Comparison of ENCODE assay signal across 8 cellular contexts in the genomic region with DNA sequence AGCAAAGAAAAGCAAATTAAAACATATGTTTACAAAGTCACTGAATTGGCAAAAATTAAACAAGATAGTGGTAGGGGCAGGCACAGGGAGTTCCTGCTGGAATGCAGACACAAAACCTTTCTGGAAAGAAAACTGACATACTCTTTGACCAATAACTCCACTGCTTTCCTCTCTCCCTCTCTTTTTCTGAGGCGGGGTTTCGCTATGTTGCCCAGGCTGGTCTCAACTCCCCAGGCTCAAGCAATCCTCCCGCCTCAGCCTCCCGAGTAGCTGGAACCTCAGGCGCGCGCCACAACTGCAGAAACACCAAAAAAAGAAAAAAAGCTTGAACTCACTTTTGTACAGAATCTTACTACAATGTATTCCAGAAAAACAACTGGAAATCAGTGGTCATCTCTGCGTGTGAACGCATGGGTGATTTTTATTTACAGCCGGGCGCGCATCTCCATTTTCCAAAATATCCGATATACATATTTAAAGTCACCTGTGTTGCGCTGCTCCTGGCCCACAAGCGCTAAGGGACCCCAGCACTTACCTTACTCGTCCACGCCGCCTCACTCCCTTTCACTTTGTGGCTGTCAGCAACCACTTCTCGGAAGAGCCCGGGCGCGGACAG. TPM values are rescaled to one million over a fixed set of nuclear protein-coding genes. Genes with fewer than 3 reads are reported as not detected.
DNase-seq lines count a peak whose midpoint lies in the region; ATAC-seq and TF ChIP-seq lines count a peak whose summit lies in the region.

No MANE protein-coding gene starts in this region.

- no peaks in the 10 kb centered on the region for H3K27me3 ChIP-seq in duodenal mucosa (ENCODE audit: control insufficient read depth in 1 of 2, insufficient read depth in 2 of 2, low read length in 2 of 2)

- peak overlapping the region; percentile 83 for H3K27ac ChIP-seq in duodenal mucosa (ENCODE audit: low read depth, low read length)

- peak overlapping the region; percentile 98 for H3K27ac Mint-ChIP-seq in type B pancreatic cell

- no peaks in the 10 kb centered on the region for H3K9me3 ChIP-seq in duodenal mucosa (ENCODE audit: control insufficient read depth in 1 of 2, low read length in 2 of 2)

- intact Hi-C loops in Right ventricle myocardium inferior (cut with DNase I) (loop anchor here (1.0 to 10.0 kb wide), 2 partner anchors 20 to 158 kb away; no protein-coding TSS in a partner anchor), cardiac septum (cut with DNase I) (loop anchor here (10.0 kb wide), 1 partner anchor 198 kb away; the partner anchor contains the start of gene IST1)

- peaks cover 16 to 51% of the 10 kb centered on the region in 2 donors for H3K36me3 ChIP-seq in duodenal mucosa (ENCODE audit: control insufficient read depth in 1 of 2, insufficient read depth in 2 of 2, low read length in 2 of 2)

- no peak for TF ChIP-seq CTCF in type B pancreatic cell (conservative IDR thresholded peaks at IDR 0.05)

- H3K4me1 ChIP-seq in duodenal mucosa (ENCODE audit: control insufficient read depth in 1 of 2, insufficient read depth in 2 of 2, low read length in 2 of 2) = peaks cover 23 to 34% of the 10 kb centered on the region in 2 donors

- peak overlapping the region; percentile 97 for H3K4me3 Mint-ChIP-seq in type B pancreatic cell

- peak overlapping the region; percentile 93 to 95 for H3K9ac ChIP-seq in duodenal mucosa (ENCODE audit: low read depth in 1 of 2, low read length in 2 of 2)

- no peak for DNase-seq in Right ventricle myocardium inferior (ENCODE audit: missing footprints)
- no peak for DNase-seq in cardiac septum (ENCODE audit: low spot score)
- DNase-seq in RPMI8226 = peak; percentile 39
- peak; percentile 66 for DNase-seq in lung microvascular endothelial cell (ENCODE audit: low read depth in 2 of 2)
- DNase-seq in type B pancreatic cell (ENCODE audit: extremely low spot score, unreplicated experiment) = no peak
- no peak for DNase-seq in amniotic stem cell (lab: John Stamatoyannopoulos, UW)

- peaks cover 15% of the 10 kb centered on the region for H3K36me3 Mint-ChIP-seq in type B pancreatic cell

- H3K4me3 ChIP-seq in duodenal mucosa (ENCODE audit: low read depth in 1 of 2, low read length in 2 of 2) = peak overlapping the region; percentile 99 to 100

- H3K9me3 Mint-ChIP-seq in type B pancreatic cell = no peaks in the 10 kb centered on the region

- no peaks in the 10 kb centered on the region for H3K27me3 Mint-ChIP-seq in type B pancreatic cell

- ATAC-seq in Right ventricle myocardium inferior (peak; percentile 30), GM21367 (IDR thresholded peaks at IDR 0.05; ENCODE audit: unreplicated experiment) (no peak)

- H3K4me1 Mint-ChIP-seq in type B pancreatic cell (ENCODE audit: unreplicated experiment) = peaks cover 22% of the 10 kb centered on the region

RNA-seq across cellular contexts. Expression of gene TXNL4B, which starts 0.5 kb away (rescaled TPM):
- total RNA-seq in Right ventricle myocardium inferior (7.7 TPM), cardiac septum (5.8 TPM), lung microvascular endothelial cell (3.7 and 7.5 TPM in 2 replicates), type B pancreatic cell (ENCODE audit: low replicate concordance) (12.2 and 17.8 TPM in 2 replicates)

RNA-seq across cellular contexts. Expression of gene DHX38, which starts 0.7 kb away (rescaled TPM):
- total RNA-seq in Right ventricle myocardium inferior (40.8 TPM), cardiac septum (41.2 TPM), lung microvascular endothelial cell (63.2 and 98.2 TPM in 2 replicates), type B pancreatic cell (ENCODE audit: low replicate concordance) (62.7 and 75.6 TPM in 2 replicates)

RNA-seq across cellular contexts. Expression of gene HPR, which starts 29.9 kb away (rescaled TPM):
- total RNA-seq in Right ventricle myocardium inferior = 99.2 TPM
- total RNA-seq in cardiac septum = 37.3 TPM
- total RNA-seq in lung microvascular endothelial cell = not detected in 2 replicates
- not detected in 2 replicates for total RNA-seq in type B pancreatic cell (ENCODE audit: low replicate concordance)

RNA-seq across cellular contexts. Expression of gene HP, which starts 38.6 kb away (rescaled TPM):
- total RNA-seq in Right ventricle myocardium inferior (21.2 TPM), cardiac septum (8.3 TPM), lung microvascular endothelial cell (0.20 TPM in 1 of 2 replicates, not detected in the other), type B pancreatic cell (ENCODE audit: low replicate concordance) (not detected in 2 replicates)

Comparison
In these comparisons a context has a peak if more than half of its experiments do, and no peak if none do; other contexts are left out.
1. DNase-seq: peak in RPMI8226 (single experiment) and lung microvascular endothelial cell (2 of 2); none in Right ventricle myocardium inferior (single experiment), cardiac septum (single experiment), type B pancreatic cell (single experiment) and amniotic stem cell (single experiment).
2. RNA of gene HPR, which starts 29.9 kb away (total RNA-seq): 99.2 TPM in Right ventricle myocardium inferior (single experiment) and 37.3 TPM in cardiac septum (single experiment); not detected in type B pancreatic cell and not detected in lung microvascular endothelial cell; every median in the first group is over 10 times any median in the second.